Comparison of ENCODE assay signal across 9 cellular contexts in the genomic region with DNA sequence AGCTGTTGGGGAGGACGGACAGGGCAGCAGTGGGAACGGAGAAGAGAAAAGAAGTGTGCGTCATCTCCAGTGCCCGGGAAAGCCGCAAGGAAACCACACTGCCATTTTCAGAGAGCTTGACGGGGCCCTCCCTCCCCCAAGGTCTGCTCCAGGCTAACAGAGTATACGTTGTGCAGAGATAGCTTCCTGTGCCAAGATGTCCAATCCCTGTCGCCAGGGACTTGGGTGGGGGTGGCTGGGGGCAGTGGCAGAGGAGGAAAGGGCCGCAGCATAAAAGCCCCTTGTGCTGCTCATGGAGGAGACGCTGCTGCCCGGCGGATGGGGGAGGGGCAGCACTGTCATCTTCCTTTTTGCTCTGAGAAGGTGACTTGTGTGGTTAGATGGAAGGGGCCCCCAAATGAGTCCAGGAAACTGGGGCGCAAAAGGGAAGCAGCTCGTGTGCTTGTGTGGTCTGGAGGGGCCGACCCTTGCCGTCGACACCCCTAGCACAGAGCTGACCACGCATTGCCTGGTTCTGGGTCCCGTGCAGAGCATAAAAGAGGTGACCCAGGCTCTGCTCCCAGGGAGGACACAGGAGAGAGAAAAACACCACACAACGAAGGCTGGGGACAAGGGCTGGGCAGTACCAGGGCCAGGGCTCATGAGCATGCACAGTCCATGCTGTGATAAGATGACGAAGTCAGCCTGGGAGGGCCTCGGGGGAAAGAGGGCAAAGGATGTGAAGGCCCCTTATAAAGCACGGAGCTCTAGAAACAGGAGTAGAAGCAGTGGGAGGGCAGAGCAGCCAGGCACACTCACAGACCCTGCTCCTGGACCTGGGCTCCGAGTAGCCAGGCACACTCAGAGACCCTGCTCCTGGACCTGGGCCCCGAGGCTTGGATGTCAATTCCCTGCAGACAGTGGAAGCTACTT.
DNase-seq lines count a peak whose midpoint lies in the region; ATAC-seq and TF ChIP-seq lines count a peak whose summit lies in the region.
"Had no signal": no experiment of that assay in that cellular context is flagged by ENCODE, and none has a peak within 500 bp of the region (broad histone marks: within the 10 kb centered on the region; RNA-seq: fewer than 3 reads in every experiment).

No MANE protein-coding gene starts in this region.

- no peaks in the 10 kb centered on the region for H3K9me3 Mint-ChIP-seq in CD8-positive, alpha-beta memory T cell
- H3K9me3 Mint-ChIP-seq: nephron had no signal

- intact Hi-C loops in colonic mucosa (cut with DNase I), result loop anchor here (10.0 kb wide), 1 partner anchor 645 kb away; no protein-coding TSS in a partner anchor

- H3K9me3 ChIP-seq in CD8-positive, alpha-beta memory T cell (ENCODE audit: low read length), result no peaks in the 10 kb centered on the region
- no peaks in the 10 kb centered on the region for H3K9me3 ChIP-seq in colonic mucosa

- in situ Hi-C loops in GM13976 (cut with MboI; ENCODE audit: low sequenced_read_pairs, unreplicated experiment), result loop anchor here (10.0 kb wide), 3 partner anchors 145 to 535 kb away; no protein-coding TSS in a partner anchor

- no peak for ATAC-seq in GM19397 (IDR thresholded peaks at IDR 0.05; ENCODE audit: unreplicated experiment)

- H3K27ac ChIP-seq in CD8-positive, alpha-beta memory T cell (ENCODE audit: low read depth, low read length), result no peak overlapping the region
- no peak overlapping the region for H3K27ac ChIP-seq in colonic mucosa

- no peak overlapping the region for H3K9ac ChIP-seq in colonic mucosa (ENCODE audit: low read depth in 2 of 2, low read length in 2 of 2)

- peaks cover 0 to 1% of the 10 kb centered on the region in 2 donors for H3K27me3 Mint-ChIP-seq in CD8-positive, alpha-beta memory T cell

- DNase-seq in CD8-positive, alpha-beta memory T cell, result peak; percentile 11 to 67 (median 49)
- DNase-seq in NOMO-1 treated with dmso at 0.1 percent for 144 hours (lab: John Stamatoyannopoulos, UW; ENCODE audit: unreplicated experiment) (peak; percentile 81), retina (peak; percentile 36), GM13976 (ENCODE audit: low spot score) (no peak), colonic mucosa (no peak), germinal center (ENCODE audit: low spot score) (no peak)
- peak; percentile 77 for DNase-seq in activated effector memory CD4-positive, alpha-beta T cell treated with anti-CD3 and anti-CD28 coated beads, Interleukin-2, amount 50 U/mL, for 16 hours

- peak overlapping the region; percentile 7 to 86 (median 81) for H3K4me3 Mint-ChIP-seq in CD8-positive, alpha-beta memory T cell
- H3K4me3 Mint-ChIP-seq: nephron had no signal

- TF ChIP-seq CTCF in GM13976 (IDR thresholded peaks at IDR 0.05; ENCODE audit: borderline replicate concordance, control extremely low read depth, extremely low read depth, insufficient read depth, missing control alignments) (no peak), colonic mucosa (IDR thresholded peaks at IDR 0.05) (no peak)

- no peaks in the 10 kb centered on the region for H3K27me3 ChIP-seq in CD8-positive, alpha-beta memory T cell (ENCODE audit: insufficient read depth, low read length, poor library complexity, severe bottlenecking)
- no peaks in the 10 kb centered on the region for H3K27me3 ChIP-seq in colonic mucosa

- peaks cover 22 to 30% (median 24%) of the 10 kb centered on the region in 3 donors for H3K4me1 Mint-ChIP-seq in CD8-positive, alpha-beta memory T cell
- H3K4me1 Mint-ChIP-seq: nephron had no signal

- peak overlapping the region; percentile 50 for H3K4me3 ChIP-seq in CD8-positive, alpha-beta memory T cell (ENCODE audit: low read length)
- no peak overlapping the region for H3K4me3 ChIP-seq in colonic mucosa

- peaks cover 21% of the 10 kb centered on the region for H3K4me1 ChIP-seq in CD8-positive, alpha-beta memory T cell (ENCODE audit: insufficient read depth, low read length)
- no peaks in the 10 kb centered on the region for H3K4me1 ChIP-seq in colonic mucosa

- peak overlapping the region; percentile 65 to 96 (median 89) for H3K27ac Mint-ChIP-seq in CD8-positive, alpha-beta memory T cell
- H3K27ac Mint-ChIP-seq: nephron had no signal

- POLR2A ChIA-PET in CD8-positive, alpha-beta memory T cell (lab: Charles Lee), result interaction anchor here (0.6 kb wide), 1 partner anchor 616 kb away, joined by 4 read pairs; no protein-coding TSS in a partner anchor

- H3K36me3 Mint-ChIP-seq in CD8-positive, alpha-beta memory T cell, result peaks cover 0 to 4% (median 0%) of the 10 kb centered on the region in 3 donors

- no peaks in the 10 kb centered on the region for H3K36me3 ChIP-seq in CD8-positive, alpha-beta memory T cell (ENCODE audit: insufficient read depth, low read length)
- no peaks in the 10 kb centered on the region for H3K36me3 ChIP-seq in colonic mucosa

- CTCF ChIA-PET in CD8-positive, alpha-beta memory T cell (lab: Charles Lee), result interaction anchor here (1.0 to 4.6 kb wide), 6 partner anchors 7 to 650 kb away, joined by 4 to 35 read pairs (median 5); no protein-coding TSS in a partner anchor

Comparison
In these comparisons a context has a peak if more than half of its experiments do, and no peak if none do; other contexts are left out.
1. DNase-seq: peak in CD8-positive, alpha-beta memory T cell (5 of 5), NOMO-1 treated with dmso at 0.1 percent for 144 hours (single experiment), activated effector memory CD4-positive, alpha-beta T cell treated with anti-CD3 and anti-CD28 coated beads, Interleukin-2, amount 50 U/mL, for 16 hours (single experiment) and retina (single experiment); none in GM13976 (single experiment), colonic mucosa (single experiment) and germinal center (single experiment).